ENCODE assay signal across 8 cellular contexts in the genomic region with DNA sequence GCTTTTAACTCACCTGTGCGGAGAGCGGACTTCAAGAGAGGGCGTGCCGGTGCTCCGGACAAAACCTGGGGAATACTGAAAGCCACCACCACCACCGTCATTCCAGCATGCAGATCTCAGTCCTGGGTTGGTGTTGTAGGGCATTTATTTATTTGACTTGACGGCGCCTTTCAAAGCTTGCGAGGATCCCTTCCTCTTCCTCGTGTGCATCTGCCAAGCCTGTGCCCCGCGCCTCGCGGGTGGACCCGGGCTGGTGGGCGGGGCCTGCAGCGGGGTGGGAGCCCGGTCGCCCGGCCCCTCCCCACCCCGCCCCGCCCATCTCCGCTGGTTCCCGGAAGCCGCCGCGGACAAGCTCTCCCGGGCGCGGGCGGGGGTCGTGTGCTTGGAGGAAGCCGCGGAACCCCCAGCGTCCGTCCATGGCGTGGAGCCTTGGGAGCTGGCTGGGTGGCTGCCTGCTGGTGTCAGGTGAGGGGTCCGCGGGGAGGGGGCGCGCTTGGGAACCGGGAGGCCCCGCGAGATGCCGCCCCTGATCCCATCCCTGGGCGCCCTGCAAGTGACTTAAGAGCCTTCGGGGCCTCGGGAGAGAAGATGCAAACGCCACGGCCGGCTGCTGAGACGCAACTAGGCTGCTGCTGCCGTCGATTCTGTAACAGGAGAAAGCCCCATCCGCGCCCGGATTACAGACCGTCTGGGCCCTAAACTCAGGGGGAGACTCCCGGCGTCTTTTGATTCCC. TPM values are rescaled to one million over a fixed set of nuclear protein-coding genes. Genes with fewer than 3 reads are reported as not detected.
A peak's percentile ranks its signal among the peaks of the same experiment; 100 is the strongest.
DNase-seq lines count a peak whose midpoint lies in the region; ATAC-seq and TF ChIP-seq lines count a peak whose summit lies in the region.

Gene IL10RB (plus strand): TSS at position 318 of the 734 bp plus-strand sequence. CDS start 99 bp downstream, at position 417.

- H3K9ac ChIP-seq in neural cell (ENCODE audit: low read length): peak within 1 kb of the TSS; percentile 51

- peak within 1 kb of the TSS; percentile 95 to 99 (median 98) for H3K4me3 Mint-ChIP-seq in CD8-positive, alpha-beta memory T cell
- H3K4me3 Mint-ChIP-seq in stimulated activated naive CD8-positive, alpha-beta T cell treated with anti-CD3 and anti-CD28 coated beads, Interleukin-15, Interleukin-2, amounts not matched to agents 100 ng/mL and 50 ng/mL, for 24 hours: peak within 1 kb of the TSS; percentile 95

- no peaks in the 10 kb centered on the region for H3K79me2 ChIP-seq in neural cell (replicated peaks; ENCODE audit: insufficient read depth, low read length)

- no peaks in the 10 kb centered on the region for H3K36me3 ChIP-seq in CD8-positive, alpha-beta memory T cell (ENCODE audit: insufficient read depth, low read length)
- H3K36me3 ChIP-seq in neural cell (ENCODE audit: insufficient read depth, low read length): peaks cover 6% of the 10 kb centered on the region

- no peaks in the 10 kb centered on the region for H3F3A ChIP-seq in neural cell (ENCODE audit: insufficient read depth, low read length, poor library complexity, severe bottlenecking)

- peaks cover 58 to 80% (median 71%) of the 10 kb centered on the region in 3 donors for H3K4me1 Mint-ChIP-seq in CD8-positive, alpha-beta memory T cell
- peaks cover 59% of the 10 kb centered on the region for H3K4me1 Mint-ChIP-seq in stimulated activated naive CD8-positive, alpha-beta T cell treated with anti-CD3 and anti-CD28 coated beads, Interleukin-15, Interleukin-2, amounts not matched to agents 100 ng/mL and 50 ng/mL, for 24 hours (ENCODE audit: low read depth)

- H3K36me3 Mint-ChIP-seq in CD8-positive, alpha-beta memory T cell: peaks cover 0 to 69% (median 16%) of the 10 kb centered on the region in 3 donors
- peaks cover 56% of the 10 kb centered on the region for H3K36me3 Mint-ChIP-seq in stimulated activated naive CD8-positive, alpha-beta T cell treated with anti-CD3 and anti-CD28 coated beads, Interleukin-15, Interleukin-2, amounts not matched to agents 100 ng/mL and 50 ng/mL, for 24 hours (ENCODE audit: low read depth)

- peaks cover 44% of the 10 kb centered on the region for H3K4me1 ChIP-seq in CD8-positive, alpha-beta memory T cell (ENCODE audit: insufficient read depth, low read length)

- no peak for TF ChIP-seq RAD21 in neural cell (conservative IDR thresholded peaks at IDR 0.05)

- no peaks in the 10 kb centered on the region for H3K9me3 Mint-ChIP-seq in CD8-positive, alpha-beta memory T cell
- no peaks in the 10 kb centered on the region for H3K9me3 Mint-ChIP-seq in stimulated activated naive CD8-positive, alpha-beta T cell treated with anti-CD3 and anti-CD28 coated beads, Interleukin-15, Interleukin-2, amounts not matched to agents 100 ng/mL and 50 ng/mL, for 24 hours

- no peak within 1 kb of the TSS for H3K4me2 ChIP-seq in neural cell (ENCODE audit: low read length)

- H3K4me3 ChIP-seq in CD8-positive, alpha-beta memory T cell (ENCODE audit: low read length): peak within 1 kb of the TSS; percentile 76
- H3K4me3 ChIP-seq in fibroblast of pulmonary artery (replicated peaks; ENCODE audit: low read depth, low read length): peak within 1 kb of the TSS; percentile 80
- peak within 1 kb of the TSS; percentile 65 for H3K4me3 ChIP-seq in neural cell (ENCODE audit: low read length)

- H3K27me3 Mint-ChIP-seq in CD8-positive, alpha-beta memory T cell: no peaks in the 10 kb centered on the region
- no peaks in the 10 kb centered on the region for H3K27me3 Mint-ChIP-seq in stimulated activated naive CD8-positive, alpha-beta T cell treated with anti-CD3 and anti-CD28 coated beads, Interleukin-15, Interleukin-2, amounts not matched to agents 100 ng/mL and 50 ng/mL, for 24 hours

- CTCF ChIA-PET in CD8-positive, alpha-beta memory T cell (lab: Charles Lee): interaction anchor here (0.7 to 2.5 kb wide), 8 partner anchors 35 to 179 kb away, joined by 3 to 7 read pairs (median 4); no protein-coding TSS in a partner anchor

- peak within 1 kb of the TSS; percentile 67 for H3K27ac ChIP-seq in CD8-positive, alpha-beta memory T cell (ENCODE audit: low read depth, low read length)
- H3K27ac ChIP-seq in neural cell (ENCODE audit: low read length): no peak within 1 kb of the TSS

- H3K27me3 ChIP-seq in CD8-positive, alpha-beta memory T cell (ENCODE audit: insufficient read depth, low read length, poor library complexity, severe bottlenecking): no peaks in the 10 kb centered on the region
- no peaks in the 10 kb centered on the region for H3K27me3 ChIP-seq in neural cell (ENCODE audit: insufficient read depth, low read depth, low read length)

- DNase-seq in CD8-positive, alpha-beta memory T cell: peak; percentile 66 to 77 (median 70)
- DNase-seq in KG1 (lab: John Stamatoyannopoulos, UW): peak; percentile 66
- peak; percentile 54 for DNase-seq in SHP77 treated with DMSO at 0.1 percent for 48 hours (lab: John Stamatoyannopoulos, UW)
- peak; percentile 90 for DNase-seq in activated effector memory CD4-positive, alpha-beta T cell treated with anti-CD3 and anti-CD28 coated beads, Interleukin-2, amount 50 U/mL, for 16 hours
- DNase-seq in fibroblast of pulmonary artery (ENCODE audit: low read depth): peak; percentile 40

- peak; percentile 25 for ATAC-seq in GM21390 (IDR thresholded peaks at IDR 0.05; ENCODE audit: unreplicated experiment)

- no peak for TF ChIP-seq EP300 in neural cell (conservative IDR thresholded peaks at IDR 0.05; ENCODE audit: poor library complexity, severe bottlenecking)

- no peaks in the 10 kb centered on the region for H3K9me2 ChIP-seq in neural cell (ENCODE audit: insufficient read depth, low read length)

- no peak within 1 kb of the TSS for H2AFZ ChIP-seq in neural cell (ENCODE audit: low read depth, low read length)

- no peaks in the 10 kb centered on the region for H4K20me1 ChIP-seq in neural cell (ENCODE audit: insufficient read depth)

- peak within 1 kb of the TSS; percentile 80 to 98 (median 93) for H3K27ac Mint-ChIP-seq in CD8-positive, alpha-beta memory T cell
- peak within 1 kb of the TSS; percentile 96 for H3K27ac Mint-ChIP-seq in stimulated activated naive CD8-positive, alpha-beta T cell treated with anti-CD3 and anti-CD28 coated beads, Interleukin-15, Interleukin-2, amounts not matched to agents 100 ng/mL and 50 ng/mL, for 24 hours

- TF ChIP-seq CTCF in fibroblast of pulmonary artery (IDR thresholded peaks at IDR 0.05; ENCODE audit: low read length, missing control alignments) (no peak), neural cell (IDR thresholded peaks at IDR 0.05; ENCODE audit: poor library complexity, severe bottlenecking) (no peak)

- H3K9me3 ChIP-seq in CD8-positive, alpha-beta memory T cell (ENCODE audit: low read length): no peaks in the 10 kb centered on the region
- no peaks in the 10 kb centered on the region for H3K9me3 ChIP-seq in neural cell (ENCODE audit: low read length)

- POLR2A ChIA-PET in CD8-positive, alpha-beta memory T cell (lab: Charles Lee): interaction anchor here (0.5 to 1.9 kb wide), 9 partner anchors 12 to 215 kb away, joined by 3 to 7 read pairs (median 4); partner anchors contain the start of genes IFNAR1 and IFNAR2

TF ChIP-seq in neural cell, 6 proteins besides CTCF, POLR2A, EP300 and RAD21:
- no peak for TF ChIP-seq POLR2AphosphoS5 (IDR thresholded peaks at IDR 0.05)

RNA-seq across cellular contexts. Expression of gene IL10RB, which starts in this region (rescaled TPM):
- total RNA-seq in CD8-positive, alpha-beta memory T cell: 10 to 100 TPM; 23.4 to 25.3 TPM
- 51.4 TPM for polyA plus RNA-seq in CD8-positive, alpha-beta memory T cell
- 0.38 and 6.0 TPM in 2 replicates for polyA plus RNA-seq in neural cell
- polyA minus RNA-seq in neural cell: 2.1 and 2.4 TPM in 2 replicates

Comparison
In these comparisons a context has a peak if more than half of its experiments do, and no peak if none do; other contexts are left out.
1. DNase-seq: peak in every context shown above with its lines; median percentile 90 in activated effector memory CD4-positive, alpha-beta T cell treated with anti-CD3 and anti-CD28 coated beads, Interleukin-2, amount 50 U/mL, for 16 hours; 70 in CD8-positive, alpha-beta memory T cell; 66 in KG1; 54 in SHP77 treated with DMSO at 0.1 percent for 48 hours; 40 in fibroblast of pulmonary artery.